ENCODE assay signal across 31 cellular contexts in the genomic region with DNA sequence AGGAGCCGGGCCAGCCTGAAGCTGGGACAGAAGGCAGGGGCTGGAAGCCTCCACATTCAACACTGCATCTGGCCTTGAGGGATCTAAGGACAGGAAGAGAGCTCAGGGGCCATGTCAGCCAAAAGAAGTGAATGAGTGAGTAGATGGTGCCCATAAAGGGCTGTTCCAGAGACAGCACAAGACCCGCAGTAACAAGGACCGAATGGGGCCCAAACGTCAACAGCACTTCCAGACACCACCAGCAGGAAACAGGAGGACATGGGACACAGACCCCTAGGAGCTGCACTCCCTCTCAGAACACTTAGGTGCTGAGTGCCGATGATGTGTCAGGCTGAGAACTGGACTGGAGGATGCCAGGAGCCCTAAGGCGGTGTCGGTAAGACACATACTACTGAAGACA.
"Had no signal": no experiment of that assay in that cellular context is flagged by ENCODE, and none has a peak within 500 bp of the region (broad histone marks: within the 10 kb centered on the region; RNA-seq: fewer than 3 reads in every experiment).

No MANE protein-coding gene starts in this region.

- H3K27me3 Mint-ChIP-seq: activated naive CD4-positive, alpha-beta T cell treated with anti-CD3 and anti-CD28 coated beads, Interleukin-2, amount 50 U/mL, for 24 hours; activated naive CD8-positive, alpha-beta T cell treated with anti-CD3 and anti-CD28 coated beads, Interleukin-2, amount 50 U/mL, for 24 hours had no signal

- DNase-seq: activated CD4-positive, alpha-beta memory T cell treated with anti-CD3 and anti-CD28 coated beads for 36 hours; activated CD4-positive, alpha-beta T cell treated with anti-CD3 and anti-CD28 coated beads for 36 hours; activated CD4-positive, alpha-beta T cell treated with anti-CD3 and anti-CD28 coated beads, Interleukin-2, amount 10 ng/mL, durations not matched to agents 24 days and 14 days; activated CD4-positive, CD25-positive, alpha-beta regulatory T cell; activated CD4-positive, CD25-positive, alpha-beta regulatory T cell treated with anti-CD3 and anti-CD28 coated beads, Interleukin-2, amount 50 U/mL, for 72 hours; activated CD8-positive, alpha-beta memory T cell treated with anti-CD3 and anti-CD28 coated beads, Interleukin-2, amount 10 ng/mL, durations not matched to agents 7 days and 5 days; activated CD8-positive, alpha-beta memory T cell treated with anti-CD3 and anti-CD28 coated beads, Interleukin-2, amount 50 U/mL, for 4 hours; activated CD8-positive, alpha-beta T cell treated with anti-CD3 and anti-CD28 coated beads, Interleukin-2, amount 10 ng/mL, durations not matched to agents 7 days and 5 days; activated effector memory CD4-positive, alpha-beta T cell treated with anti-CD3 and anti-CD28 coated beads, Interleukin-2, amount 50 U/mL, for 16 hours; activated naive CD4-positive, alpha-beta T cell treated with anti-CD3 and anti-CD28 coated beads for 36 hours; activated naive CD8-positive, alpha-beta T cell treated with anti-CD3 and anti-CD28 coated beads for 36 hours; activated naive CD8-positive, alpha-beta T cell treated with anti-CD3 and anti-CD28 coated beads, Interleukin-2, amount 50 U/mL, for 24 hours; activated T-cell treated with anti-CD3 and anti-CD28 coated beads, Interleukin-2, amount 50 U/mL, for 1 hour; activated T-cell treated with anti-CD3 and anti-CD28 coated beads, Interleukin-2, amount 50 U/mL, for 48 hours; adrenal gland; amygdala; aorta; body of pancreas; caudate nucleus; colonic mucosa; effector CD8-positive, alpha-beta T cell; foreskin fibroblast; head of caudate nucleus; T-helper 17 cell; T1000; WERI-Rb-1 had no signal

- H3K4me1 Mint-ChIP-seq: activated CD4-positive, alpha-beta T cell treated with anti-CD3 and anti-CD28 coated beads for 36 hours; activated CD4-positive, alpha-beta T cell treated with anti-CD3 and anti-CD28 coated beads, Interleukin-2, amount 10 ng/mL, durations not matched to agents 24 days and 14 days; activated CD8-positive, alpha-beta memory T cell treated with anti-CD3 and anti-CD28 coated beads, Interleukin-2, amount 10 ng/mL, durations not matched to agents 7 days and 5 days; activated naive CD4-positive, alpha-beta T cell treated with anti-CD3 and anti-CD28 coated beads, Interleukin-2, amount 50 U/mL, for 24 hours; activated naive CD8-positive, alpha-beta T cell treated with anti-CD3 and anti-CD28 coated beads for 36 hours; activated naive CD8-positive, alpha-beta T cell treated with anti-CD3 and anti-CD28 coated beads, Interleukin-2, amount 50 U/mL, for 24 hours had no signal

- H3K27me3 ChIP-seq: adrenal gland, body of pancreas, colonic mucosa had no signal

- ATAC-seq: activated CD4-positive, alpha-beta T cell treated with anti-CD3 and anti-CD28 coated beads for 36 hours; activated CD8-positive, alpha-beta memory T cell treated with anti-CD3 and anti-CD28 coated beads, Interleukin-2, amount 10 ng/mL, durations not matched to agents 7 days and 5 days; activated CD8-positive, alpha-beta T cell treated with anti-CD3 and anti-CD28 coated beads, Interleukin-2, amount 10 ng/mL, durations not matched to agents 7 days and 5 days; activated naive CD8-positive, alpha-beta T cell treated with anti-CD3 and anti-CD28 coated beads, Interleukin-2, amount 50 U/mL, for 24 hours; body of pancreas; T-helper 17 cell had no signal

- H3K4me3 Mint-ChIP-seq: activated CD4-positive, alpha-beta memory T cell treated with anti-CD3 and anti-CD28 coated beads for 36 hours; activated CD4-positive, alpha-beta T cell treated with anti-CD3 and anti-CD28 coated beads for 36 hours; activated CD4-positive, alpha-beta T cell treated with anti-CD3 and anti-CD28 coated beads, Interleukin-2, amount 10 ng/mL, durations not matched to agents 24 days and 14 days; activated CD8-positive, alpha-beta memory T cell treated with anti-CD3 and anti-CD28 coated beads, Interleukin-2, amount 10 ng/mL, durations not matched to agents 7 days and 5 days; activated CD8-positive, alpha-beta T cell treated with anti-CD3 and anti-CD28 coated beads, Interleukin-2, amount 10 ng/mL, durations not matched to agents 7 days and 5 days; activated naive CD4-positive, alpha-beta T cell treated with anti-CD3 and anti-CD28 coated beads for 36 hours; activated naive CD4-positive, alpha-beta T cell treated with anti-CD3 and anti-CD28 coated beads, Interleukin-2, amount 50 U/mL, for 24 hours; activated naive CD8-positive, alpha-beta T cell treated with anti-CD3 and anti-CD28 coated beads for 36 hours; activated naive CD8-positive, alpha-beta T cell treated with anti-CD3 and anti-CD28 coated beads, Interleukin-2, amount 50 U/mL, for 24 hours; activated T-helper 1 cell treated with anti-CD3 and anti-CD28 coated beads, Interleukin-12 subunit alpha, Interleukin-12 subunit beta, Interleukin-2, Interleukin-4 antibody, amounts not matched to agents 30 ng/mL and 10 ng/mL and 1 ng/mL, durations not matched to agents 14 hours and 24 hours and 36 hours; T-helper 17 cell; T-helper 2 cell treated with Interferon-gamma antibody and Interleukin-4, amounts not matched to agents 5 μg/mL and 100 μg/mL, for 36 hours had no signal

- H3K27ac ChIP-seq: adrenal gland, body of pancreas, colonic mucosa, epithelial cell of prostate, WERI-Rb-1 had no signal

- H3K9me3 ChIP-seq: adrenal gland, colonic mucosa had no signal

- H3K4me1 ChIP-seq: adrenal gland, body of pancreas, colonic mucosa had no signal

- H3K36me3 ChIP-seq: adrenal gland, colonic mucosa, WERI-Rb-1 had no signal

- H3K4me3 ChIP-seq: adrenal gland, body of pancreas, colonic mucosa had no signal

- H3K27ac Mint-ChIP-seq: activated CD4-positive, alpha-beta memory T cell treated with anti-CD3 and anti-CD28 coated beads for 36 hours; activated CD4-positive, alpha-beta T cell treated with anti-CD3 and anti-CD28 coated beads for 36 hours; activated CD4-positive, alpha-beta T cell treated with anti-CD3 and anti-CD28 coated beads, Interleukin-2, amount 10 ng/mL, durations not matched to agents 24 days and 14 days; activated CD8-positive, alpha-beta memory T cell treated with anti-CD3 and anti-CD28 coated beads, Interleukin-2, amount 10 ng/mL, durations not matched to agents 7 days and 5 days; activated CD8-positive, alpha-beta T cell treated with anti-CD3 and anti-CD28 coated beads, Interleukin-2, amount 10 ng/mL, durations not matched to agents 7 days and 5 days; activated naive CD4-positive, alpha-beta T cell treated with anti-CD3 and anti-CD28 coated beads for 36 hours; activated naive CD4-positive, alpha-beta T cell treated with anti-CD3 and anti-CD28 coated beads, Interleukin-2, amount 50 U/mL, for 24 hours; activated naive CD8-positive, alpha-beta T cell treated with anti-CD3 and anti-CD28 coated beads for 36 hours; activated naive CD8-positive, alpha-beta T cell treated with anti-CD3 and anti-CD28 coated beads, Interleukin-2, amount 50 U/mL, for 24 hours; activated T-helper 1 cell treated with anti-CD3 and anti-CD28 coated beads, Interleukin-12 subunit alpha, Interleukin-12 subunit beta, Interleukin-2, Interleukin-4 antibody, amounts not matched to agents 30 ng/mL and 10 ng/mL and 1 ng/mL, durations not matched to agents 14 hours and 24 hours and 36 hours; activated T-helper 2 cell treated with anti-CD3 and anti-CD28 coated beads, Interferon-gamma antibody, Interleukin-2, Interleukin-4, amounts not matched to agents 10 μg/mL and 5 μg/mL and 100 μg/mL, durations not matched to agents 14 hours and 24 hours and 36 hours; T-helper 17 cell; T-helper 2 cell treated with Interferon-gamma antibody and Interleukin-4, amounts not matched to agents 5 μg/mL and 100 μg/mL, for 36 hours had no signal
